1 cellular context compared by ENCODE assay signal in the genomic region with DNA sequence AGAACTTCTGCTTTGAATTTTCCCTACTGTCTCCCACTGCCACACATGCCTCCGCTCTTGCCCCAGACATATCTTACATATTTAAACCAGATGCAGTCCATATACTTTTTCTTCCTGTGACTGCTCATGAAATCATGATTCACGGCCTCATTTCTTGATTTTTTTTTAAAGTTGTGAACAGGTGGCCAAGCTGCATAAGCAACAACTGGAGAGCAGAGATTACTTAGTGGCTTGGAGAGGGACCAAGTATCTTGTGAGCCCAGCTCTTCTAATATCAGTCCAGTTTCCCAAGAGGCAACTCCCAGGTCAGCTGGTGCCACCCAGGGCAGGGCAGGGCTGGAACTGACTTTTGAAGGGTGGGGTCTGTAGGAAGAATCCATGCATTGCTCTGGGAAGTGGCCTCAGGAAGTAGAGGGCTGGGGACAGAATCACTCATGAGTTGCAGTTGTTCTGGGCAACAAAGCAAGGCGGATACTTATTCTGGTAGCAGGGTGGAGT.
TF ChIP-seq lines count a peak whose summit lies in the region.

No MANE protein-coding gene starts in this region.

TF ChIP-seq in H1, 55 proteins besides CTCF, POLR2A, EP300 and RAD21 (continued from another document):
- TF ChIP-seq MAFK (IDR thresholded peaks at IDR 0.05; ENCODE audit: low read depth, low read length): no peak
- no peak for TF ChIP-seq SP4 (IDR thresholded peaks at IDR 0.05; ENCODE audit: low read length)
- no peak for TF ChIP-seq TAF1 (IDR thresholded peaks at IDR 0.05; ENCODE audit: low read depth, low read length)
TF ChIP-seq in H1: peak in this region for 0.
